In the genomic region with DNA sequence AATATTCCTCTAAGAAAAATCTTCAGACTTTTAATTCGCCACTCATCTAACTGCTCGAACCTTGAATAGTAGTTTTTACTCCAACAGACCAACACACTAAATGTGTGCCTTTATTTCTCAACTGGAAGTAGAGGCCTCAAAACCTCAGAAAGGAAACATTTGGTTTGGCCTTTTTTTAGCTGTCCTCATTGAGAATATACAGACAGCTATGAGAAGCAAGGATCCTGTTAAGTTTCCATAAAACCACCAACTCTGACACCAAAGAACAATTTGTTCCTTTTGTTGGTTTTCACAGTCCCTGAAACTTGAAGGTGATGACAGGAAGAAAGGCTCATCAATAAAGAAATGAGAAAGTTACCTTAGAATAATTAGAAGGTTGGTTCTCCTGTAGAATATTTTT, we compare ENCODE assay signal across 24 cellular contexts.
"Had no signal": no experiment of that assay in that cellular context is flagged by ENCODE, and none has a peak within 500 bp of the region (broad histone marks: within the 10 kb centered on the region; RNA-seq: fewer than 3 reads in every experiment).

No MANE protein-coding gene starts in this region.

- DNase-seq: activated CD4-positive, alpha-beta T cell treated with anti-CD3 and anti-CD28 coated beads for 1 hour; activated CD4-positive, alpha-beta T cell treated with anti-CD3 and anti-CD28 coated beads, Interleukin-2, amount 50 U/mL, for 1 hour; activated CD8-positive, alpha-beta T cell treated with anti-CD3 and anti-CD28 coated beads, Interleukin-2, amount 10 ng/mL, durations not matched to agents 7 days and 5 days; activated gamma-delta T cell; endodermal cell; esophagus squamous epithelium; head of caudate nucleus; islet precursor cell; left cardiac atrium; pancreas; psoas muscle; right cardiac atrium; stimulated activated CD4-positive, alpha-beta T cell treated with anti-CD3 and anti-CD28 coated beads, Interleukin-4, amount 100 ng/mL, for 24 hours; stimulated activated naive CD8-positive, alpha-beta T cell treated with anti-CD3 and anti-CD28 coated beads, Interleukin-15, Interleukin-2, amounts not matched to agents 100 U/mL and 50 U/mL, for 24 hours; thyroid gland; upper lobe of right lung had no signal

- H3K4me3 Mint-ChIP-seq: activated CD8-positive, alpha-beta T cell treated with anti-CD3 and anti-CD28 coated beads, Interleukin-2, amount 10 ng/mL, durations not matched to agents 7 days and 5 days; activated naive CD4-positive, alpha-beta T cell treated with anti-CD3 and anti-CD28 coated beads, Interleukin-2, amount 50 U/mL, for 24 hours; activated T-helper 1 cell treated with anti-CD3 and anti-CD28 coated beads, Interleukin-12 subunit alpha, Interleukin-12 subunit beta, Interleukin-2, Interleukin-4 antibody, amounts not matched to agents 30 ng/mL and 10 ng/mL and 1 ng/mL, durations not matched to agents 14 hours and 24 hours and 36 hours; central memory CD8-positive, alpha-beta T cell; endodermal cell; natural killer cell treated with Interleukin-12 subunit alpha and Interleukin-12 subunit beta and Interleukin-15 and Interleukin-18, amount 100 ng/mL, for 72 hours had no signal

- H3K9me3 Mint-ChIP-seq: activated naive CD4-positive, alpha-beta T cell treated with anti-CD3 and anti-CD28 coated beads, Interleukin-2, amount 50 U/mL, for 24 hours; activated T-helper 1 cell treated with anti-CD3 and anti-CD28 coated beads, Interleukin-12 subunit alpha, Interleukin-12 subunit beta, Interleukin-2, Interleukin-4 antibody, amounts not matched to agents 30 ng/mL and 10 ng/mL and 1 ng/mL, durations not matched to agents 14 hours and 24 hours and 36 hours; natural killer cell treated with Interleukin-12 subunit alpha and Interleukin-12 subunit beta and Interleukin-15 and Interleukin-18, amount 100 ng/mL, for 72 hours had no signal

- H3K36me3 Mint-ChIP-seq: activated naive CD4-positive, alpha-beta T cell treated with anti-CD3 and anti-CD28 coated beads, Interleukin-2, amount 50 U/mL, for 24 hours; natural killer cell treated with Interleukin-12 subunit alpha and Interleukin-12 subunit beta and Interleukin-15 and Interleukin-18, amount 100 ng/mL, for 72 hours had no signal

- H3K4me1 Mint-ChIP-seq: activated naive CD4-positive, alpha-beta T cell treated with anti-CD3 and anti-CD28 coated beads, Interleukin-2, amount 50 U/mL, for 24 hours; central memory CD8-positive, alpha-beta T cell; endodermal cell had no signal

- H3K36me3 ChIP-seq: breast epithelium, esophagus squamous epithelium, gastroesophageal sphincter, neutrophil, pancreas, thyroid gland, upper lobe of right lung had no signal

- H3K4me3 ChIP-seq: breast epithelium, coronary artery, esophagus squamous epithelium, gastroesophageal sphincter, pancreas, psoas muscle, thyroid gland, upper lobe of right lung had no signal

- ATAC-seq: activated CD8-positive, alpha-beta T cell treated with anti-CD3 and anti-CD28 coated beads, Interleukin-2, amount 10 ng/mL, durations not matched to agents 7 days and 5 days; gastroesophageal sphincter; left cardiac atrium; natural killer cell treated with Interleukin-12 subunit alpha and Interleukin-12 subunit beta and Interleukin-15 and Interleukin-18, amount 100 ng/mL, for 72 hours; pancreas; psoas muscle; right cardiac atrium; stimulated activated naive CD8-positive, alpha-beta T cell treated with anti-CD3 and anti-CD28 coated beads, Interleukin-15, Interleukin-2, amounts not matched to agents 100 U/mL and 50 U/mL, for 24 hours; upper lobe of right lung had no signal

- H3K27ac Mint-ChIP-seq: activated CD8-positive, alpha-beta T cell treated with anti-CD3 and anti-CD28 coated beads, Interleukin-2, amount 10 ng/mL, durations not matched to agents 7 days and 5 days; activated naive CD4-positive, alpha-beta T cell treated with anti-CD3 and anti-CD28 coated beads, Interleukin-2, amount 50 U/mL, for 24 hours; activated T-helper 1 cell treated with anti-CD3 and anti-CD28 coated beads, Interleukin-12 subunit alpha, Interleukin-12 subunit beta, Interleukin-2, Interleukin-4 antibody, amounts not matched to agents 30 ng/mL and 10 ng/mL and 1 ng/mL, durations not matched to agents 14 hours and 24 hours and 36 hours; endodermal cell; natural killer cell treated with Interleukin-12 subunit alpha and Interleukin-12 subunit beta and Interleukin-15 and Interleukin-18, amount 100 ng/mL, for 72 hours had no signal

- H3K9me3 ChIP-seq: esophagus squamous epithelium, neutrophil, pancreas, thyroid gland had no signal

- H3K4me1 ChIP-seq: breast epithelium, esophagus squamous epithelium, pancreas, psoas muscle, thyroid gland, upper lobe of right lung had no signal

- H3K27me3 ChIP-seq: breast epithelium, esophagus squamous epithelium, gastroesophageal sphincter, neutrophil, pancreas, thyroid gland, upper lobe of right lung had no signal
